35 cellular contexts compared by ENCODE assay signal in the genomic region with DNA sequence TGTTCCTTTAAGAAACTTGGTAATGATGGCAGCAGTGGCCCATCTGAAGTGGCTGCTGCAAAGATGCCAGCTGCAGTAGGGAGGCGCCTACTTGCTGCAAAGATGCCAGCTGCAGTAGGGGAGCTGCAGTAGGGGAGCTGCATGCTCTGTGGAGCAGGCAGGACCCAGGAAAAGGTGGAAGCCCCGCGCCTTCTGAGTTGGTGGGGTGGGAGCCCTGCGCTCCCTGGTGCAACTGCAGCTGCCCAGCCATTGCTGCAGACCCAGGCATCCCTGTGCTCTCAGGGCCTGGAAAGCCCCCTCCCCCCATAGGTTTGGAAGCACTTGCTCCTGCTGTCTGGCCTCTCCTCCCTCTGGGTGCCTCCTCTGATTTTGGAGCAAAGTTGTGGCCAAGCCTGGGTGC.
"Had no signal": no experiment of that assay in that cellular context is flagged by ENCODE, and none has a peak within 500 bp of the region (broad histone marks: within the 10 kb centered on the region; RNA-seq: fewer than 3 reads in every experiment).

No MANE protein-coding gene starts in this region.

- H3K4me3 ChIP-seq: MG63 had no signal

- H3K36me3 ChIP-seq: MG63 had no signal

- H3K27me3 ChIP-seq: MG63 had no signal

- H3K9me3 ChIP-seq: MG63 had no signal

- DNase-seq: Kasumi-1, MG63, MM.1S, MV-4-11, NCI-H1048, NCI-H1092, NCI-H1092 treated with DMSO at 0.1 percent for 48 hours, NCI-H1105, NCI-H1105 treated with DMSO at 0.1 percent for 48 hours, NCI-H1417, NCI-H1417 treated with DMSO at 0.1 percent for 48 hours, NCI-H1436, NCI-H1436 treated with DMSO at 0.1 percent for 48 hours, NCI-H146, NCI-H1694, NCI-H1694 treated with DMSO at 0.1 percent for 48 hours, NCI-H187, NCI-H187 treated with DMSO at 0.1 percent for 48 hours, NCI-H1930, NCI-H2029, NCI-H2029 treated with DMSO at 0.1 percent for 48 hours, NCI-H2081, NCI-H2081 treated with DMSO at 0.1 percent for 48 hours, NCI-H2107, NCI-H2171, NCI-H2171 treated with DMSO at 0.1 percent for 48 hours, NCI-H2227 treated with DMSO at 0.1 percent for 48 hours, NCI-H226, NCI-H345, NCI-H446, NCI-H446 treated with DMSO at 0.1 percent for 48 hours, NCI-H510A, NCI-H510A treated with DMSO at 0.1 percent for 48 hours, NCI-H524, NCI-H524 treated with DMSO at 0.1 percent for 48 hours had no signal
